In the genomic region with DNA sequence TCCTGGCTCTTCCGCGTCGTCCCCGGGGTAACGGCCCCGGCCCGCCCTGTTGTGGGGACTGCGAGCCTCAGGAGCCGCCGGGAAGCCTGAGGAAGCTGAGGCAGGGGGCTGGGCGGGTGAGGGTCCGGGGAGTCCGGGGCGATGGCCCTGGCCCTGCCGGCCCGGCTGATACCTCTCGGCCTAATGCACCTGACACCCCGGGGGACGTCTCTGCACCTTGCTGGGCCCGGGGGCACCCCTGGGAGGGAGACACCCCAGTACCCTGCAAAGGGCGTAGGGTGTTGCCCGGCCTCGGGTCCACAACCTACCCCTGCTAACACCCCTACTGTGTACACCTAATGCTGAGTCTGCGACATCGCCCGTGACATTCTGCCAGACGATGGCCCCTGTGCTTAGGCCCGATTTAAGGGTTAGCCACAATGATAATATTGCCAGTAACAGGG, we compare ENCODE assay signal across 8 cellular contexts. TPM values are rescaled to one million over a fixed set of nuclear protein-coding genes. Genes with fewer than 3 reads are reported as not detected.
A peak's percentile ranks its signal among the peaks of the same experiment; 100 is the strongest.
DNase-seq lines count a peak whose midpoint lies in the region; ATAC-seq and TF ChIP-seq lines count a peak whose summit lies in the region.

No MANE protein-coding gene starts in this region.

- H3K4me1 Mint-ChIP-seq in activated CD4-positive, alpha-beta T cell treated with anti-CD3 and anti-CD28 coated beads, Interleukin-2, amount 10 ng/mL, durations not matched to agents 7 days and 5 days = peaks cover 24% of the 10 kb centered on the region
- peaks cover 16% of the 10 kb centered on the region for H3K4me1 Mint-ChIP-seq in mesothelial cell of epicardium

- peak overlapping the region; percentile 64 to 74 for H3K27ac ChIP-seq in breast epithelium

- peak overlapping the region; percentile 93 for H3K4me3 Mint-ChIP-seq in activated CD4-positive, alpha-beta T cell treated with anti-CD3 and anti-CD28 coated beads, Interleukin-2, amount 10 ng/mL, durations not matched to agents 7 days and 5 days
- peak overlapping the region; percentile 81 for H3K4me3 Mint-ChIP-seq in mesothelial cell of epicardium

- ATAC-seq in HG03457 (IDR thresholded peaks at IDR 0.05; ENCODE audit: unreplicated experiment) = peak; percentile 8

- no peaks in the 10 kb centered on the region for H3K9me3 ChIP-seq in breast epithelium

- H3K27me3 Mint-ChIP-seq in activated CD4-positive, alpha-beta T cell treated with anti-CD3 and anti-CD28 coated beads, Interleukin-2, amount 10 ng/mL, durations not matched to agents 7 days and 5 days = no peaks in the 10 kb centered on the region
- H3K27me3 Mint-ChIP-seq in mesothelial cell of epicardium (ENCODE audit: low read depth) = no peaks in the 10 kb centered on the region

- no peaks in the 10 kb centered on the region for H3K27me3 ChIP-seq in breast epithelium

- no peaks in the 10 kb centered on the region for H3K36me3 ChIP-seq in breast epithelium

- intact Hi-C loops in breast epithelium (cut with DNase I; ENCODE audit: low total_unique reads) = no loop called here

- peaks cover 8% of the 10 kb centered on the region in 2 donors for H3K4me1 ChIP-seq in breast epithelium

- H3K4me3 ChIP-seq in breast epithelium = peak overlapping the region; percentile 91 to 98 (median 92)

- in situ Hi-C loops in G401 (cut with HindIII; ENCODE audit: low sequenced_read_pairs) = no loop called here

- POLR2A ChIA-PET in activated CD4-positive, alpha-beta T cell treated with anti-CD3 and anti-CD28 coated beads, Interleukin-2, amount 10 ng/mL, durations not matched to agents 7 days and 5 days (lab: Charles Lee) = no interaction called here

- no peaks in the 10 kb centered on the region for H3K9me3 Mint-ChIP-seq in activated CD4-positive, alpha-beta T cell treated with anti-CD3 and anti-CD28 coated beads, Interleukin-2, amount 10 ng/mL, durations not matched to agents 7 days and 5 days
- H3K9me3 Mint-ChIP-seq in mesothelial cell of epicardium = no peaks in the 10 kb centered on the region

- TF ChIP-seq CTCF in breast epithelium (IDR thresholded peaks at IDR 0.05) = no peak
- TF ChIP-seq CTCF in mesothelial cell of epicardium (IDR thresholded peaks at IDR 0.05; ENCODE audit: unreplicated experiment) = no peak

- no peak for DNase-seq in activated CD4-positive, alpha-beta T cell treated with anti-CD3 and anti-CD28 coated beads, Interleukin-2, amount 10 ng/mL, durations not matched to agents 7 days and 5 days
- DNase-seq in activated CD4-positive, alpha-beta T cell treated with anti-CD3 and anti-CD28 coated beads, Interleukin-2, amount 50 U/mL, for 4 hours = no peak
- DNase-seq in breast epithelium (ENCODE audit: low spot score in 2 of 2) (no peak), mesothelial cell of epicardium (ENCODE audit: low spot score in 2 of 2, unreplicated experiment in 2 of 2) (no peak), cerebellum (ENCODE audit: low spot score) (no peak), G401 (ENCODE audit: low spot score) (no peak), NCI-H146 (lab: John Stamatoyannopoulos, UW) (no peak)

- CTCF ChIA-PET in activated CD4-positive, alpha-beta T cell treated with anti-CD3 and anti-CD28 coated beads, Interleukin-2, amount 10 ng/mL, durations not matched to agents 7 days and 5 days (lab: Charles Lee) = interaction anchor here (0.7 to 1.6 kb wide), 2 partner anchors 10 to 32 kb away, joined by 4 to 5 read pairs; no protein-coding TSS in a partner anchor

- TF ChIP-seq POLR2A in breast epithelium (IDR thresholded peaks at IDR 0.05) = no peak

- peaks cover 20% of the 10 kb centered on the region for H3K36me3 Mint-ChIP-seq in activated CD4-positive, alpha-beta T cell treated with anti-CD3 and anti-CD28 coated beads, Interleukin-2, amount 10 ng/mL, durations not matched to agents 7 days and 5 days (ENCODE audit: low read depth)
- H3K36me3 Mint-ChIP-seq in mesothelial cell of epicardium = peaks cover 9% of the 10 kb centered on the region

- peak overlapping the region; percentile 90 for H3K27ac Mint-ChIP-seq in activated CD4-positive, alpha-beta T cell treated with anti-CD3 and anti-CD28 coated beads, Interleukin-2, amount 10 ng/mL, durations not matched to agents 7 days and 5 days
- H3K27ac Mint-ChIP-seq in mesothelial cell of epicardium = no peak overlapping the region

RNA-seq across cellular contexts. Expression of a gene that starts 0.4 kb away (rescaled TPM):
- total RNA-seq in activated CD4-positive, alpha-beta T cell treated with anti-CD3 and anti-CD28 coated beads, Interleukin-2, amount 10 ng/mL, durations not matched to agents 7 days and 5 days = 10 to 100 TPM; 87.1 to 92.5 TPM
- total RNA-seq in breast epithelium (100 to 1,000 TPM in 1 of 3 donors, 10 to 100 TPM in 2; 71.3 to 114 (median 73.4) TPM), mesothelial cell of epicardium (60.0 to 61.1 TPM (median 60.6 TPM) in 3 replicates), cerebellum (50.4 TPM)
- total RNA-seq in G401 (2014; rRNA removed; shearing (Covaris generic)) = 222 and 282 TPM in 2 replicates

RNA-seq across cellular contexts. Expression of a gene that starts 7.8 kb away (rescaled TPM):
- total RNA-seq in activated CD4-positive, alpha-beta T cell treated with anti-CD3 and anti-CD28 coated beads, Interleukin-2, amount 10 ng/mL, durations not matched to agents 7 days and 5 days = 100 to 1,000 TPM; 313 to 349 TPM
- total RNA-seq in breast epithelium = 100 to 1,000 TPM; 381 to 489 (median 475) TPM
- total RNA-seq in mesothelial cell of epicardium = 248 to 264 TPM (median 260 TPM) in 3 replicates
- 76.4 TPM for total RNA-seq in cerebellum
- 338 and 361 TPM in 2 replicates for total RNA-seq in G401 (2014; rRNA removed; shearing (Covaris generic))

RNA-seq across cellular contexts. Expression of a gene that starts 16.6 kb away (rescaled TPM):
- total RNA-seq in activated CD4-positive, alpha-beta T cell treated with anti-CD3 and anti-CD28 coated beads, Interleukin-2, amount 10 ng/mL, durations not matched to agents 7 days and 5 days = 10 to 100 TPM; 20.9 to 25.6 TPM
- total RNA-seq in breast epithelium (10 to 100 TPM; 18.7 to 27.1 (median 19.7) TPM), mesothelial cell of epicardium (42.4 to 43.8 TPM (median 43.5 TPM) in 3 replicates), cerebellum (12.0 TPM)
- 23.4 and 32.4 TPM in 2 replicates for total RNA-seq in G401 (2014; rRNA removed; shearing (Covaris generic))
